In the genomic region with DNA sequence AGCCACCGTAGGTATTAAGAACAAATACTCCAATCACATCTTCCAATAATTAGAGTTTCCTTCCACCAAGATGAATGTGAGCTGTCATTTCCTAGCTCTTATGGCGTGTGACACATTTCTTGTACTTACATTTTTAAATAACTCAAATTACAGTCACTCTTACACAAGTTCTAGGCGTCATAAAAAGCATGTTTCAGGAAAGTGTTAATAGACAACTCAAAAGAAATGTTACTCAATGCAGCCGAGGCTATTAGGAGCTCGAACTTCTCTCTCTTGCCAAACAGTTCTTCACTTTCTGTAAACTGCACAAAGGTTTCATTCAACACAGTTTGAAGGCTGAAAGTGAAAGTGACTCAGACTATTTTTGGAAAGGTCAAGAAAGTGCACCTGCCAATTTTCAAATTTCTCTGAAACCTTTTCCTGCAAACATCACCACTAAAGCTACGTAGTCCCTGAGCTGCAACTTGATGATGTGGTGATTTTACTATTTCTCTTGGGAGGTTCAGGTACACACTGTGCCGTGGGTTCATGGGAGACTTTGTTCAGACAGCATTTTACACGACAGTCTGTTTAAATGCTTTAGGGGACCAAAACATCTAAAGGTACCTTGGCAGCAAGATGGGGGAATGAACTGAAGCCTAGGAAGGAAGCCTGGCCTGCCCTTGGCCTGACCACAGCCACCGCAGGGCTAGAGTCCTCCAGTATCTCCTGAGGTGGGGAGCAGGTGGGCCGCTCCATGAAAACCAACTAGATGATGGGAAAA, we compare ENCODE assay signal across 9 cellular contexts.
DNase-seq lines count a peak whose midpoint lies in the region; ATAC-seq and TF ChIP-seq lines count a peak whose summit lies in the region.
"Had no signal": no experiment of that assay in that cellular context is flagged by ENCODE, and none has a peak within 500 bp of the region (broad histone marks: within the 10 kb centered on the region; RNA-seq: fewer than 3 reads in every experiment).

No MANE protein-coding gene starts in this region.

- H4K20me1 ChIP-seq in KMS-11 (ENCODE audit: insufficient read depth), result no peaks in the 10 kb centered on the region

- H3K79me2 ChIP-seq in KMS-11 (ENCODE audit: insufficient read depth, low read depth), result no peaks in the 10 kb centered on the region

- TF ChIP-seq CTCF in KMS-11 (conservative IDR thresholded peaks at IDR 0.05; ENCODE audit: low read depth, low read length) (no peak), body of pancreas (IDR thresholded peaks at IDR 0.05) (no peak)

- H3K9me3 ChIP-seq in body of pancreas, result no peaks in the 10 kb centered on the region

- H3K4me3 ChIP-seq in GM08714 (ENCODE audit: low read length) (peak overlapping the region; percentile 7; the same call in 1 of the 2 replicates), KMS-11 (IDR thresholded peaks at IDR 0.05; ENCODE audit: insufficient read depth, low read depth, low read length) (no peak overlapping the region), body of pancreas (no peak overlapping the region)
- H3K4me3 ChIP-seq: SJSA1 had no signal

- DNase-seq in body of pancreas (peak in 1 of 4 donors; percentile 63), medulla oblongata (ENCODE audit: extremely low spot score) (peak; percentile 83), NCI-H146 treated with DMSO at 0.1 percent for 48 hours (lab: John Stamatoyannopoulos, UW; ENCODE audit: unreplicated experiment) (no peak), T1000 (lab: John Stamatoyannopoulos, UW) (no peak), C1 segment of cervical spinal cord (lab: John Stamatoyannopoulos, UW) (no peak)

- intact Hi-C loops in body of pancreas (cut with DNase I), result no loop called here

- TF ChIP-seq POLR2A in body of pancreas (IDR thresholded peaks at IDR 0.05), result no peak

- WGBS in body of pancreas, 2 donors, result 12 to 14% methylated on average over 10 of the region's 10 CpGs

- ATAC-seq in GM21529 (IDR thresholded peaks at IDR 0.05; ENCODE audit: unreplicated experiment) (peak; percentile 89), body of pancreas (peak; percentile 80)

- H3K27ac ChIP-seq in KMS-11, result no peak overlapping the region
- H3K27ac ChIP-seq in body of pancreas, result peak overlapping the region; percentile 63 to 93 (median 90)
- H3K27ac ChIP-seq: SJSA1 had no signal

- H2AFZ ChIP-seq in KMS-11 (ENCODE audit: low read depth), result no peak overlapping the region

- H3K36me3 ChIP-seq in KMS-11 (ENCODE audit: insufficient read depth), result no peaks in the 10 kb centered on the region
- H3K36me3 ChIP-seq in body of pancreas (replicated peaks in 1 of 2; ENCODE audit: insufficient read depth in 1 of 2, low read depth in 2 of 2), result no peaks in the 10 kb centered on the region
- H3K36me3 ChIP-seq: SJSA1 had no signal

- peaks cover 36% of the 10 kb centered on the region for H3K4me1 ChIP-seq in KMS-11 (ENCODE audit: low read depth, poor library complexity, severe bottlenecking)
- peaks cover 64% of the 10 kb centered on the region for H3K4me1 ChIP-seq in body of pancreas

- H3K27me3 ChIP-seq in KMS-11 (ENCODE audit: insufficient read depth, low read depth) (peaks cover 5% of the 10 kb centered on the region; the same call in 1 of the 2 replicates), body of pancreas (no peaks in the 10 kb centered on the region)
- H3K27me3 ChIP-seq: SJSA1 had no signal

- no peak overlapping the region for H3K9ac ChIP-seq in KMS-11

- peak overlapping the region; percentile 74 for H3K4me2 ChIP-seq in KMS-11
